Comparison of ENCODE assay signal across 24 cellular contexts in the genomic region with DNA sequence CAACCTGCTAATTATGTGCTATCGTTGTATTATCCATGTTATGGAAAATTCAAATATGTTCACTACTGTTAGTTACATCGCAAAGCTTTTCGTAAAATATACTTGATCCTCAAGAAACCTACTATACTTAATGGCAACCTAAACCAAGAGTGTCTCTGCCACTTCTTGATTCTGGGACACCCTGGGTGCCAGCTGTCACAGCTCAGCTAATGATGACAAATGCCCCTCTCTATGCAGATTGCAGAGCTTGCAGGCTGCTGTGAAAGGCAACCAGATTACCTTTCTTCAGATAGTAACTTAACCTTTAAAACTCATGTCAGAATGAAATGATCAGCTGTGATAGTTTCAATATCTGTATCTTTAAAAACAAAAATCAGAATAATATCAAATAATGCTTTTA. TPM values are rescaled to one million over a fixed set of nuclear protein-coding genes. Genes with fewer than 3 reads are reported as not detected.
DNase-seq lines count a peak whose midpoint lies in the region; ATAC-seq and TF ChIP-seq lines count a peak whose summit lies in the region.
"Had no signal": no experiment of that assay in that cellular context is flagged by ENCODE, and none has a peak within 500 bp of the region (broad histone marks: within the 10 kb centered on the region; RNA-seq: fewer than 3 reads in every experiment).

No MANE protein-coding gene starts in this region.

- CTCF ChIA-PET in RWPE1 (lab: Yijun Ruan, JAX), result interaction anchor here (1.1 kb wide), 1 partner anchor 27 kb away, joined by 5 read pairs; no protein-coding TSS in a partner anchor

- H3K4me1 ChIP-seq in lower lobe of right lung, result no peaks in the 10 kb centered on the region
- H3K4me1 ChIP-seq: body of pancreas, colonic mucosa, esophagus muscularis mucosa, parathyroid adenoma had no signal

- H3K4me3 ChIP-seq in lower lobe of right lung, result no peak overlapping the region
- H3K4me3 ChIP-seq: body of pancreas, colonic mucosa, esophagus muscularis mucosa, SK-N-MC had no signal

- ATAC-seq in lower lobe of right lung, result no peak
- no peak for ATAC-seq in HG02885 (IDR thresholded peaks at IDR 0.05; ENCODE audit: poor library complexity, unreplicated experiment)
- ATAC-seq: body of pancreas, left ventricle myocardium superior, Panc1, sciatic nerve had no signal

- POLR2A ChIA-PET in RWPE1 (lab: Yijun Ruan, JAX; ENCODE audit: low non-redundant PET), result no interaction called here

- no peak overlapping the region for H3K27ac ChIP-seq in lower lobe of right lung
- H3K27ac ChIP-seq in RWPE1, result no peak overlapping the region
- H3K27ac ChIP-seq: body of pancreas, colonic mucosa, esophagus muscularis mucosa, parathyroid adenoma, SK-N-MC had no signal

- H3K27me3 ChIP-seq in lower lobe of right lung (ENCODE audit: low read depth), result no peaks in the 10 kb centered on the region
- H3K27me3 ChIP-seq: body of pancreas, colonic mucosa, esophagus muscularis mucosa had no signal

- H3K9me3 ChIP-seq in lower lobe of right lung, result no peaks in the 10 kb centered on the region
- H3K9me3 ChIP-seq: body of pancreas, colonic mucosa, esophagus muscularis mucosa had no signal

- DNase-seq in NCI-H748 (lab: John Stamatoyannopoulos, UW; ENCODE audit: unreplicated experiment) (peak; percentile 7), NCI-H748 treated with DMSO at 0.1 percent for 48 hours (lab: John Stamatoyannopoulos, UW) (no peak), NCI-H2081 treated with DMSO at 0.1 percent for 48 hours (lab: John Stamatoyannopoulos, UW) (peak; percentile 25), NCI-H82 (lab: John Stamatoyannopoulos, UW) (peak; percentile 98), lower lobe of right lung (no peak), RWPE1 (ENCODE audit: low spot score) (no peak)
- no peak for DNase-seq in activated CD4-positive, alpha-beta T cell treated with anti-CD3 and anti-CD28 coated beads, Interleukin-2, amount 50 U/mL, for 1 hour
- DNase-seq: activated CD4-positive, alpha-beta memory T cell treated with anti-CD3 and anti-CD28 coated beads for 36 hours; activated effector memory CD4-positive, alpha-beta T cell treated with Interleukin-2 at 50 U/mL for 16 hours; body of pancreas; colonic mucosa; GOT3; hippocampal formation; left ventricle myocardium superior; nephron progenitor cell; trophoblast cell had no signal

- TF ChIP-seq CTCF in lower lobe of right lung (IDR thresholded peaks at IDR 0.05) (no peak), RWPE1 (conservative IDR thresholded peaks at IDR 0.05; ENCODE audit: low read depth) (no peak)

- intact Hi-C loops in lower lobe of right lung (cut with DNase I), result no loop called here

- no peaks in the 10 kb centered on the region for H3K36me3 ChIP-seq in lower lobe of right lung
- H3K36me3 ChIP-seq: colonic mucosa, esophagus muscularis mucosa had no signal

RNA-seq across cellular contexts. Expression of a gene that starts 9.0 kb away (rescaled TPM):
- 0.21 TPM for total RNA-seq in lower lobe of right lung
- total RNA-seq: activated CD4-positive, alpha-beta memory T cell treated with anti-CD3 and anti-CD28 coated beads for 36 hours; B cell; mononuclear cell had no signal

Comparison
In these comparisons a context has a peak if more than half of its experiments do, and no peak if none do; other contexts are left out.
1. DNase-seq: peak in NCI-H748 (single experiment), NCI-H2081 treated with DMSO at 0.1 percent for 48 hours (single experiment) and NCI-H82 (single experiment); none in NCI-H748 treated with DMSO at 0.1 percent for 48 hours (single experiment), lower lobe of right lung (single experiment), activated CD4-positive, alpha-beta T cell treated with anti-CD3 and anti-CD28 coated beads, Interleukin-2, amount 50 U/mL, for 1 hour (single experiment) and RWPE1 (single experiment).